33 cellular contexts compared by ENCODE assay signal in the genomic region with DNA sequence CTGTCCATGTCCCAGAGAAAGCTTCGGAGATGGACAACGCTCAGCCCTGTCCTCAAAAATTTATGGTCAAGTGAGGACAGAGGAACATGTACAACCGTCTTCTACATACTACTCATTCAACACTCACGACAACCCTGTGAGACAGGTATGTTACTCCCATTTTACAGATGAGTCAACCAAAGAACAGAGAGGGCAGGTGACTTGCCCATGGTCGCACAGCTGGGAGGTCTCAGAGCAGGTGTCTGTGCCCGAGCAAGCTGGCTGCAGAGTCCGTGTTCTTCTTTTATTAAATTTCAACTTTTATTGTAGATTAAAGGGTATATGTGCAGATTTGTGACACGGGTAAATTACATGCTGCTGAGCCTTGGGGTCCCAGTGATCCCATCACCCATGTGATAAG. TPM values are rescaled to one million over a fixed set of nuclear protein-coding genes. Genes with fewer than 3 reads are reported as not detected.
"Had no signal": no experiment of that assay in that cellular context is flagged by ENCODE, and none has a peak within 500 bp of the region (broad histone marks: within the 10 kb centered on the region; RNA-seq: fewer than 3 reads in every experiment).

No MANE protein-coding gene starts in this region.

- H3K9ac ChIP-seq: neural progenitor cell, parathyroid adenoma had no signal

- H3K4me2 ChIP-seq: neural progenitor cell, smooth muscle cell had no signal

- H3K4me1 ChIP-seq: parathyroid adenoma, psoas muscle had no signal

- H3K27ac ChIP-seq: neural progenitor cell, ovary, parathyroid adenoma, psoas muscle, skin epidermis, spleen, suprapubic skin, testis, transverse colon, vagina had no signal

- H3K27me3 ChIP-seq: ovary, suprapubic skin, testis, tibial artery, transverse colon, upper lobe of right lung, vagina had no signal

- H3K4me3 ChIP-seq: neural progenitor cell, ovary, psoas muscle, skin epidermis, smooth muscle cell, spleen, suprapubic skin, testis, tibial artery, transverse colon, upper lobe of right lung, vagina had no signal

- H3K9me3 ChIP-seq: ovary, psoas muscle, spleen, suprapubic skin, testis, tibial artery, transverse colon, upper lobe of right lung, vagina had no signal

- DNase-seq: natural killer cell; occipital lobe; ovary; psoas muscle; right cardiac atrium; spleen; stimulated activated CD4-positive, alpha-beta T cell treated with anti-CD3 and anti-CD28 coated beads, Interleukin-12 subunit alpha, Interleukin-12 subunit beta, amount 100 ng/mL, for 4 hours; stimulated activated CD4-positive, alpha-beta T cell treated with anti-CD3 and anti-CD28 coated beads, Interleukin-1b, Interleukin-23, amount 100 ng/mL, for 48 hours; stimulated activated CD4-positive, alpha-beta T cell treated with anti-CD3 and anti-CD28 coated beads, Interleukin-4, amount 100 ng/mL, for 1 hour; stimulated activated CD4-positive, alpha-beta T cell treated with anti-CD3 and anti-CD28 coated beads, Interleukin-4, amount 100 ng/mL, for 4 hours; stimulated activated CD8-positive, alpha-beta memory T cell treated with anti-CD3 and anti-CD28 coated beads, Interleukin-4, amount 100 ng/mL, for 48 hours; stimulated activated naive CD4-positive, alpha-beta T cell; stimulated activated naive CD8-positive, alpha-beta T cell treated with anti-CD3 and anti-CD28 coated beads, Interleukin-15, amount 100 ng/mL, for 72 hours; stimulated activated naive CD8-positive, alpha-beta T cell treated with anti-CD3 and anti-CD28 coated beads, Interleukin-15, Interleukin-2, amounts not matched to agents 100 U/mL and 50 U/mL, for 24 hours; substantia nigra; testis; tibial artery; transverse colon; upper lobe of right lung had no signal

- H3K36me3 ChIP-seq: neural progenitor cell, ovary, spleen, suprapubic skin, tibial artery, transverse colon, upper lobe of right lung, vagina had no signal

- ATAC-seq: natural killer cell; psoas muscle; right cardiac atrium; sciatic nerve; stimulated activated memory B cell treated with anti-CD40 and anti-IgM and Interleukin-4, amounts not matched to agents 10 μg/mL and 1 μg/mL and 100 μg/mL, for 72 hours; stimulated activated naive CD8-positive, alpha-beta T cell treated with anti-CD3 and anti-CD28 coated beads, Interleukin-15, amount 100 ng/mL, for 72 hours; stimulated activated naive CD8-positive, alpha-beta T cell treated with anti-CD3 and anti-CD28 coated beads, Interleukin-15, Interleukin-2, amounts not matched to agents 100 U/mL and 50 U/mL, for 24 hours; upper lobe of right lung had no signal

- H2AFZ ChIP-seq: neural progenitor cell, parathyroid adenoma had no signal

RNA-seq across cellular contexts. Expression of a gene that starts 5.8 kb away (rescaled TPM):
- total RNA-seq: natural killer cell, osteoblast had no signal
- polyA plus RNA-seq: neural cell had no signal

RNA-seq across cellular contexts. Expression of a gene that starts 49.1 kb away (rescaled TPM):
- total RNA-seq: natural killer cell, occipital lobe, osteoblast, ovary, progenitor cell of endocrine pancreas, renal cortical epithelial cell, right cardiac atrium, sciatic nerve, smooth muscle cell, spleen, suprapubic skin, transverse colon, upper lobe of right lung, urinary bladder, vagina had no signal
- polyA plus RNA-seq: neural cell, ovary, right cardiac atrium, smooth muscle cell, spleen, thymus, urinary bladder had no signal
